Comparison of ENCODE assay signal across 19 cellular contexts in the genomic region with DNA sequence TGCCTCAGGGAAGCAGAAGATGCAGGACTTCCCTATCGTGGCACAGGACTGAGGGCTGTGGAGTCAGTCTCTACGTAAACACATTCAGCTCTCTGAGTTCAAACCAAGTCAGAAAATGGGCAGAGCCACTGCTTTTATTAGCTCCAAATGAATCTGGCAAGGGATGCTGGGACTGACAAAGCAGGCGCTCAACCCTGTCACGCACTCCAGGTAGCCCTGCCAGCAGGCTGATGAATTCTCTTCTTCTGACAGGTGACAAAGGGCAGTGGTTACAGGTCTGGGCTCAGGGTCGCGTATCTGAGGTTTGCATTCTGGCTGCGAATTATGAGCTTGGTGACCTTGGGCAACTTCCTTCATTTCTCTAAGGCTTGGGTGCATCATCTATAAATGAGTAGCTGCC.
"Had no signal": no experiment of that assay in that cellular context is flagged by ENCODE, and none has a peak within 500 bp of the region (broad histone marks: within the 10 kb centered on the region; RNA-seq: fewer than 3 reads in every experiment).

No MANE protein-coding gene starts in this region.

- DNase-seq: activated B cell treated with CpG ODN at 0.5 μM for 24 hours; activated CD4-positive, alpha-beta memory T cell treated with anti-CD3 and anti-CD28 coated beads for 36 hours; activated CD4-positive, alpha-beta T cell treated with anti-CD3 and anti-CD28 coated beads for 36 hours; activated gamma-delta T cell; activated naive CD4-positive, alpha-beta T cell treated with anti-CD3 and anti-CD28 coated beads, Interleukin-2, amount 50 U/mL, for 16 hours; activated naive CD8-positive, alpha-beta T cell treated with anti-CD3 and anti-CD28 coated beads, Interleukin-2, amount 50 U/mL, for 24 hours; activated T-cell treated with anti-CD3 and anti-CD28 coated beads, Interleukin-2, amount 50 U/mL, for 48 hours; foreskin fibroblast; kidney glomerular epithelial cell; left ventricle myocardium inferior; midbrain; natural killer cell; retina; stimulated activated CD4-positive, alpha-beta T cell treated with anti-CD3 and anti-CD28 coated beads, Interleukin-12 subunit alpha, Interleukin-12 subunit beta, amount 100 ng/mL, for 4 hours; stimulated activated CD4-positive, alpha-beta T cell treated with anti-CD3 and anti-CD28 coated beads, Interleukin-4, amount 100 ng/mL, for 4 hours; stimulated activated naive CD8-positive, alpha-beta T cell treated with anti-CD3 and anti-CD28 coated beads, Interleukin-15, Interleukin-2, amounts not matched to agents 100 U/mL and 50 U/mL, for 24 hours; T-helper 9 cell; tibial artery had no signal

- H3K4me1 Mint-ChIP-seq: activated B cell treated with CpG ODN at 0.5 μM for 24 hours; activated CD4-positive, alpha-beta T cell treated with anti-CD3 and anti-CD28 coated beads for 36 hours; activated naive CD8-positive, alpha-beta T cell treated with anti-CD3 and anti-CD28 coated beads, Interleukin-2, amount 50 U/mL, for 24 hours; natural killer cell had no signal

- H3K4me3 ChIP-seq: left ventricle myocardium inferior, tibial artery had no signal

- H3K27me3 Mint-ChIP-seq: activated CD4-positive, alpha-beta memory T cell treated with anti-CD3 and anti-CD28 coated beads for 36 hours; activated naive CD8-positive, alpha-beta T cell treated with anti-CD3 and anti-CD28 coated beads, Interleukin-2, amount 50 U/mL, for 24 hours; progenitor cell of endocrine pancreas had no signal

- H3K36me3 Mint-ChIP-seq: activated CD4-positive, alpha-beta memory T cell treated with anti-CD3 and anti-CD28 coated beads for 36 hours; natural killer cell had no signal

- H3K36me3 ChIP-seq: left ventricle myocardium inferior, tibial artery had no signal

- H3K9me3 ChIP-seq: left ventricle myocardium inferior, tibial artery had no signal

- H3K4me1 ChIP-seq: tibial artery had no signal

- H3K27ac Mint-ChIP-seq: activated B cell treated with CpG ODN at 0.5 μM for 24 hours; activated CD4-positive, alpha-beta memory T cell treated with anti-CD3 and anti-CD28 coated beads for 36 hours; activated CD4-positive, alpha-beta T cell treated with anti-CD3 and anti-CD28 coated beads for 36 hours; activated naive CD8-positive, alpha-beta T cell treated with anti-CD3 and anti-CD28 coated beads, Interleukin-2, amount 50 U/mL, for 24 hours; natural killer cell; progenitor cell of endocrine pancreas had no signal

- H3K27ac ChIP-seq: left ventricle myocardium inferior, tibial artery had no signal

- ATAC-seq: activated CD4-positive, alpha-beta T cell treated with anti-CD3 and anti-CD28 coated beads for 36 hours; activated naive CD8-positive, alpha-beta T cell treated with anti-CD3 and anti-CD28 coated beads, Interleukin-2, amount 50 U/mL, for 24 hours; natural killer cell; stimulated activated naive CD8-positive, alpha-beta T cell treated with anti-CD3 and anti-CD28 coated beads, Interleukin-15, Interleukin-2, amounts not matched to agents 100 U/mL and 50 U/mL, for 24 hours had no signal

- H3K4me3 Mint-ChIP-seq: activated B cell treated with CpG ODN at 0.5 μM for 24 hours; activated CD4-positive, alpha-beta memory T cell treated with anti-CD3 and anti-CD28 coated beads for 36 hours; activated CD4-positive, alpha-beta T cell treated with anti-CD3 and anti-CD28 coated beads for 36 hours; activated naive CD8-positive, alpha-beta T cell treated with anti-CD3 and anti-CD28 coated beads, Interleukin-2, amount 50 U/mL, for 24 hours; natural killer cell had no signal
